ENCODE assay signal across 23 cellular contexts in the genomic region with DNA sequence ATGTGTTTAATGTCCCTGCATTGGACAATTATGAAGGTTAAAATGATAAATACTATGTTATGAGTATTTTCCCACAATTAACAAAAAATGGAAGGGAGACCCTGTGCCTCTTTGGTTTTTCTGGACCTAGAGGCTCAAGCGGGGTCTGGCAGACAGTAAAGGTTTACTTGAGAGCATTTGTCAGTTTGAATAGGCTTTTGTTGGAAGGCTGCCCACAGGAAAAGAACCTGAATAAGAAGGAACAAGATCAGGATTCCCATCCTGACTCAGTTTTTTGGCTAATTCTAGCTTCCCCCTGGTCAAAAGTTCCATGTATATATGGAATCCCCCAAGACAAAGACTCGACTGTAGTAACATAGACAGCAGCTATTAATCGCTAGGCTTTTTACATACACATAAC.
"Had no signal": no experiment of that assay in that cellular context is flagged by ENCODE, and none has a peak within 500 bp of the region (broad histone marks: within the 10 kb centered on the region; RNA-seq: fewer than 3 reads in every experiment).

No MANE protein-coding gene starts in this region.

- H3K36me3 ChIP-seq: colonic mucosa, heart left ventricle, ovary, thoracic aorta, uterus had no signal

- H3K4me1 ChIP-seq: uterus had no signal

- H3K9me3 ChIP-seq: colonic mucosa, heart left ventricle, ovary, thoracic aorta, uterus had no signal

- H3K4me3 ChIP-seq: colonic mucosa, dorsolateral prefrontal cortex, heart left ventricle, ovary, skin epidermis, thoracic aorta, uterus had no signal

- ATAC-seq: activated CD4-positive, alpha-beta T cell treated with anti-CD3 and anti-CD28 coated beads for 36 hours; activated CD8-positive, alpha-beta memory T cell treated with anti-CD3 and anti-CD28 coated beads, Interleukin-2, amount 10 ng/mL, durations not matched to agents 7 days and 5 days; activated CD8-positive, alpha-beta T cell treated with anti-CD3 and anti-CD28 coated beads, Interleukin-2, amount 10 ng/mL, durations not matched to agents 7 days and 5 days; activated naive CD4-positive, alpha-beta T cell treated with anti-CD3 and anti-CD28 coated beads, Interleukin-2, amount 50 U/mL, for 72 hours; heart left ventricle; natural killer cell treated with Interleukin-12 subunit alpha and Interleukin-12 subunit beta and Interleukin-15 and Interleukin-18, amount 100 ng/mL, for 72 hours; sciatic nerve; stimulated activated effector memory CD8-positive, alpha-beta T cell treated with anti-CD3 and anti-CD28 coated beads, Interleukin-12 subunit alpha, Interleukin-12 subunit beta, amount 100 ng/mL, for 72 hours had no signal

- H3K27ac ChIP-seq: colonic mucosa, dorsolateral prefrontal cortex, heart left ventricle, ovary, thoracic aorta, uterus had no signal

- H3K27me3 ChIP-seq: colonic mucosa, dorsolateral prefrontal cortex, heart left ventricle, ovary, uterus had no signal

- DNase-seq: activated B cell treated with CpG ODN at 0.5 μM for 24 hours; activated CD4-positive, alpha-beta T cell treated with anti-CD3 and anti-CD28 coated beads for 36 hours; activated CD8-positive, alpha-beta T cell treated with anti-CD3 and anti-CD28 coated beads, Interleukin-2, amount 10 ng/mL, durations not matched to agents 7 days and 5 days; activated T-cell treated with anti-CD3 and anti-CD28 coated beads, Interleukin-2, amount 50 U/mL, for 48 hours; cerebellar nuclear complex; colonic mucosa; dorsolateral prefrontal cortex; effector memory CD4-positive, alpha-beta T cell; erythroblast; mesenchymal stem cell; ovary; retina; stimulated activated CD4-positive, alpha-beta T cell treated with anti-CD3 and anti-CD28 coated beads, Interleukin-4, amount 100 ng/mL, for 24 hours; T-helper 1 cell; uterus had no signal
